ENCODE assay signal across 8 cellular contexts in genomic region chr6:16320533-16321340, GRCh38.
A peak's percentile ranks its signal among the peaks of the same experiment; 100 is the strongest.
DNase-seq lines count a peak whose midpoint lies in the region; FAIRE-seq and TF ChIP-seq lines count a peak whose summit lies in the region.

No MANE protein-coding gene starts in this region.

- no peak overlapping the region for H2AFZ ChIP-seq in PC-9

- no peaks in the 10 kb centered on the region for H3K9me2 ChIP-seq in PC-9 (ENCODE audit: insufficient read depth)

- WGBS in ovary, 3 donors = 81 to 87% (median 86%) methylated on average over 21 of the region's 21 CpGs

- H3K4me1 Mint-ChIP-seq in CD8-positive, alpha-beta memory T cell = peaks cover 87 to 94% (median 93%) of the 10 kb centered on the region in 3 donors

- TF ChIP-seq POLR2A in ovary (IDR thresholded peaks at IDR 0.05) = no peak

- H3K79me2 ChIP-seq in PC-9 (ENCODE audit: low read depth) = no peaks in the 10 kb centered on the region

- TF ChIP-seq CTCF in PC-9 (conservative IDR thresholded peaks at IDR 0.05) (no peak), ovary (IDR thresholded peaks at IDR 0.05) (no peak), D721Med (IDR thresholded peaks at IDR 0.05; ENCODE audit: insufficient read depth, missing control alignments) (no peak)

- H3F3A ChIP-seq in PC-9 (ENCODE audit: insufficient read depth, low read depth) = peaks cover 7% of the 10 kb centered on the region; the same call in 1 of the 2 replicates

- DNase-seq in CD8-positive, alpha-beta memory T cell = no peak
- DNase-seq in PC-9 (no peak), epithelial cell of prostate (ENCODE audit: low read depth, low spot score) (no peak), ovary (no peak), D721Med (ENCODE audit: insufficient read length, low spot score) (no peak), activated gamma-delta T cell (lab: John Stamatoyannopoulos, UW) (no peak), NCI-H748 (lab: John Stamatoyannopoulos, UW; ENCODE audit: unreplicated experiment) (no peak), glomerular visceral epithelial cell (ENCODE audit: extremely low spot score) (no peak)

- no peaks in the 10 kb centered on the region for H3K9me3 ChIP-seq in CD8-positive, alpha-beta memory T cell (ENCODE audit: low read length)
- H3K9me3 ChIP-seq in PC-9 (ENCODE audit: insufficient read depth, low read depth) (no peaks in the 10 kb centered on the region), ovary (no peaks in the 10 kb centered on the region)

- peak overlapping the region; percentile 57 to 83 (median 80) for H3K4me3 Mint-ChIP-seq in CD8-positive, alpha-beta memory T cell

- H3K36me3 ChIP-seq in CD8-positive, alpha-beta memory T cell (ENCODE audit: insufficient read depth, low read length) = no peaks in the 10 kb centered on the region
- H3K36me3 ChIP-seq in PC-9 (ENCODE audit: low read depth) (no peaks in the 10 kb centered on the region), ovary (no peaks in the 10 kb centered on the region)

- FAIRE-seq in D721Med (lab: Jason Lieb, UNC) = no peak

- CTCF ChIA-PET in CD8-positive, alpha-beta memory T cell (lab: Charles Lee) = interaction anchor here (1.0 to 10.6 kb wide), 4 partner anchors 12 to 450 kb away, joined by 3 to 120 read pairs (median 4); partner anchors contain the start of gene ATXN1
- CTCF ChIA-PET in PC-9 (lab: Charles Lee) = interaction anchor here (0.5 kb wide), 1 partner anchor 449 kb away, joined by 11 read pairs; no protein-coding TSS in a partner anchor

- POLR2A ChIA-PET in CD8-positive, alpha-beta memory T cell (lab: Charles Lee) = interaction anchor here (0.6 to 1.0 kb wide), 4 partner anchors 13 to 1386 kb away, joined by 3 to 5 read pairs (median 4); partner anchors contain the start of genes ATXN1 and NUP153
- POLR2A ChIA-PET in PC-9 (lab: Charles Lee; ENCODE audit: unreplicated experiment) = interaction anchor here (0.7 kb wide), 1 partner anchor 346 kb away, joined by 4 read pairs; no protein-coding TSS in a partner anchor

- peak overlapping the region; percentile 91 to 100 (median 95) for H3K27ac Mint-ChIP-seq in CD8-positive, alpha-beta memory T cell

- no peaks in the 10 kb centered on the region for H3K27me3 Mint-ChIP-seq in CD8-positive, alpha-beta memory T cell

- H4K20me1 ChIP-seq in PC-9 (ENCODE audit: insufficient read depth) = no peaks in the 10 kb centered on the region

- intact Hi-C loops in PC-9 (cut with micrococcal nuclease; ENCODE audit: unreplicated experiment) = loop anchor here (1.0 kb wide), 1 partner anchor 26 kb away; no protein-coding TSS in a partner anchor
- intact Hi-C loops in ovary (cut with DNase I) = loop anchor here in 1 of 4 donors (10.0 kb wide), 1 partner anchor 96 kb away; no protein-coding TSS in a partner anchor

- H3K4me2 ChIP-seq in PC-9 = peak overlapping the region; percentile 71

- H3K4me3 ChIP-seq in CD8-positive, alpha-beta memory T cell (ENCODE audit: low read length) = peak overlapping the region; percentile 55
- H3K4me3 ChIP-seq in PC-9 (no peak overlapping the region; the same call in 1 of the 2 replicates), ovary (no peak overlapping the region)

- peaks cover 71% of the 10 kb centered on the region for H3K4me1 ChIP-seq in CD8-positive, alpha-beta memory T cell (ENCODE audit: insufficient read depth, low read length)
- H3K4me1 ChIP-seq in PC-9 (replicated peaks; ENCODE audit: insufficient read depth) (peaks cover 16% of the 10 kb centered on the region), ovary (ENCODE audit: insufficient read depth) (peaks cover 3% of the 10 kb centered on the region)

- H3K27ac ChIP-seq in CD8-positive, alpha-beta memory T cell (ENCODE audit: low read depth, low read length) = peak overlapping the region; percentile 78
- H3K27ac ChIP-seq in PC-9 (no peak overlapping the region), epithelial cell of prostate (peak overlapping the region; percentile 44), ovary (peak overlapping the region; percentile 19 to 26)

- TF ChIP-seq EP300 in ovary (IDR thresholded peaks at IDR 0.05) = no peak

- no peaks in the 10 kb centered on the region for H3K9me3 Mint-ChIP-seq in CD8-positive, alpha-beta memory T cell

- no peaks in the 10 kb centered on the region for H3K27me3 ChIP-seq in CD8-positive, alpha-beta memory T cell (ENCODE audit: insufficient read depth, low read length, poor library complexity, severe bottlenecking)
- H3K27me3 ChIP-seq in PC-9 (ENCODE audit: insufficient read depth, low read depth) (no peaks in the 10 kb centered on the region), ovary (no peaks in the 10 kb centered on the region)

- peaks cover 0 to 17% (median 6%) of the 10 kb centered on the region in 3 donors for H3K36me3 Mint-ChIP-seq in CD8-positive, alpha-beta memory T cell

- no TSS peak for BruUV-seq in PC-9 (replicated peaks; lab: Mats Ljungman, UMichigan)
